ENCODE assay signal across 15 cellular contexts in genomic region chr2:189143930-189144329, GRCh38. TPM values are rescaled to one million over a fixed set of nuclear protein-coding genes. Genes with fewer than 3 reads are reported as not detected.
DNase-seq lines count a peak whose midpoint lies in the region; ATAC-seq and TF ChIP-seq lines count a peak whose summit lies in the region.
"Had no signal": no experiment of that assay in that cellular context is flagged by ENCODE, and none has a peak within 500 bp of the region (broad histone marks: within the 10 kb centered on the region; RNA-seq: fewer than 3 reads in every experiment).

No MANE protein-coding gene starts in this region.

- no peaks in the 10 kb centered on the region for H3K23me2 ChIP-seq in H9 (ENCODE audit: insufficient read length, low read depth, low read length, poor library complexity, severe bottlenecking)

- ATAC-seq in left ventricle myocardium superior, result peak; percentile 73
- no peak for ATAC-seq in right cardiac atrium
- ATAC-seq in left lung, result peak; percentile 66

- H3K27me3 Mint-ChIP-seq in brain (no peaks in the 10 kb centered on the region), H9 (ENCODE audit: low read depth) (no peaks in the 10 kb centered on the region)
- H3K27me3 Mint-ChIP-seq: activated CD8-positive, alpha-beta memory T cell treated with anti-CD3 and anti-CD28 coated beads, Interleukin-2, amount 10 ng/mL, durations not matched to agents 7 days and 5 days had no signal

- no peak overlapping the region for H2BK15ac ChIP-seq in H9 (ENCODE audit: low read depth, low read length)

- no peak overlapping the region for H2BK12ac ChIP-seq in H9 (ENCODE audit: insufficient read length, low read depth, low read length)

- no peak overlapping the region for H2BK120ac ChIP-seq in H9 (ENCODE audit: low read depth, low read length, poor library complexity, severe bottlenecking)

- H3K56ac ChIP-seq in H9 (ENCODE audit: insufficient read length, low read depth, low read length), result no peak overlapping the region

- no peak for TF ChIP-seq CTCF in brain (conservative IDR thresholded peaks at IDR 0.05)
- no peak for TF ChIP-seq CTCF in left lung (IDR thresholded peaks at IDR 0.05)
- TF ChIP-seq CTCF in H9 (conservative IDR thresholded peaks at IDR 0.05), result no peak

- H4K20me1 ChIP-seq in H9 (ENCODE audit: control insufficient read depth, insufficient read depth, insufficient read length), result no peaks in the 10 kb centered on the region

- intact Hi-C loops in left ventricle myocardium superior (cut with micrococcal nuclease) (no loop called here), right cardiac atrium (cut with DNase I) (no loop called here), left lung (cut with DNase I) (no loop called here)

- H3K27ac ChIP-seq in right cardiac atrium (ENCODE audit: low read length) (no peak overlapping the region), left lung (no peak overlapping the region), H9 (ENCODE audit: insufficient read length, low read depth, low read length) (no peak overlapping the region)
- H3K27ac ChIP-seq: lower lobe of right lung had no signal

- H3K27me3 ChIP-seq in right cardiac atrium (ENCODE audit: control insufficient read depth, insufficient read depth), result no peaks in the 10 kb centered on the region
- H3K27me3 ChIP-seq in left lung, result no peaks in the 10 kb centered on the region
- H3K27me3 ChIP-seq in H9 (ENCODE audit: insufficient read depth, low read length), result no peaks in the 10 kb centered on the region

- H4K8ac ChIP-seq in H9 (replicated peaks; ENCODE audit: insufficient read length, low read depth, low read length), result no peak overlapping the region

- H3K4me3 Mint-ChIP-seq in brain (peak overlapping the region in 2 of 5 experiments; percentile 4 to 6), H9 (no peak overlapping the region)
- H3K4me3 Mint-ChIP-seq: activated CD8-positive, alpha-beta memory T cell treated with anti-CD3 and anti-CD28 coated beads, Interleukin-2, amount 10 ng/mL, durations not matched to agents 7 days and 5 days; WTC11 had no signal

- H3K9ac ChIP-seq in H9 (ENCODE audit: extremely low read depth, insufficient read length, low read length), result no peak overlapping the region

- H2AFZ ChIP-seq in H9 (ENCODE audit: low read length), result no peak overlapping the region

- H3K27ac Mint-ChIP-seq in brain (peak overlapping the region; percentile 0 to 73 (median 20)), H9 (peak overlapping the region in 1 of 3 experiments; percentile 9; a peak in 1 of 7 replicates)
- H3K27ac Mint-ChIP-seq: activated CD8-positive, alpha-beta memory T cell treated with anti-CD3 and anti-CD28 coated beads, Interleukin-2, amount 10 ng/mL, durations not matched to agents 7 days and 5 days; WTC11 had no signal

- no peak overlapping the region for H3K4ac ChIP-seq in H9 (ENCODE audit: low read depth, low read length)

- no peak overlapping the region for H2BK5ac ChIP-seq in H9 (ENCODE audit: insufficient read length, low read length)

- no peaks in the 10 kb centered on the region for H3K79me2 ChIP-seq in H9 (ENCODE audit: insufficient read depth, low read length)

- no peaks in the 10 kb centered on the region for H3K4me1 ChIP-seq in right cardiac atrium (ENCODE audit: control insufficient read depth, insufficient read depth, low read length)
- no peaks in the 10 kb centered on the region for H3K4me1 ChIP-seq in left lung
- H3K4me1 ChIP-seq in H9 (ENCODE audit: insufficient read depth, low read length), result no peaks in the 10 kb centered on the region

- no peak overlapping the region for H3K18ac ChIP-seq in H9 (ENCODE audit: insufficient read length, low read depth, low read length)

- H3K4me1 Mint-ChIP-seq in brain (peaks cover 5% of the 10 kb centered on the region), H9 (peaks cover 0 to 4% of the 10 kb centered on the region in 2 experiments; a peak in 1 of 4 replicates)
- H3K4me1 Mint-ChIP-seq: activated CD8-positive, alpha-beta memory T cell treated with anti-CD3 and anti-CD28 coated beads, Interleukin-2, amount 10 ng/mL, durations not matched to agents 7 days and 5 days had no signal

- H3K23ac ChIP-seq in H9 (ENCODE audit: insufficient read length, low read depth, low read length), result no peak overlapping the region

- DNase-seq in left ventricle myocardium superior, result no peak
- DNase-seq in right cardiac atrium, result no peak
- DNase-seq in left lung, result no peak
- DNase-seq in effector CD8-positive, alpha-beta T cell (lab: John Stamatoyannopoulos, UW), result no peak
- DNase-seq in activated CD4-positive, alpha-beta T cell treated with anti-CD3 and anti-CD28 coated beads, Interleukin-2, amount 50 U/mL, for 48 hours, result no peak
- DNase-seq in H9, result no peak
- no peak for DNase-seq in NCI-H1417 (lab: John Stamatoyannopoulos, UW)
- DNase-seq: activated CD8-positive, alpha-beta memory T cell treated with anti-CD3 and anti-CD28 coated beads, Interleukin-2, amount 10 ng/mL, durations not matched to agents 7 days and 5 days; caudate nucleus; H7; lower lobe of right lung; small intestine; stimulated activated naive CD4-positive, alpha-beta T cell treated with Interleukin-2 at 50 U/mL for 16 hours had no signal

- H4K91ac ChIP-seq in H9 (ENCODE audit: insufficient read length, low read depth, low read length), result no peak overlapping the region

- no peak overlapping the region for H2AK5ac ChIP-seq in H9 (ENCODE audit: insufficient read length, low read length)

- no peak overlapping the region for H4K5ac ChIP-seq in H9 (ENCODE audit: insufficient read length, low read depth, low read length)

- H3K36me3 Mint-ChIP-seq in brain (no peaks in the 10 kb centered on the region), H9 (ENCODE audit: insufficient read depth in 1 of 3, low read depth in 3 of 3) (no peaks in the 10 kb centered on the region)
- H3K36me3 Mint-ChIP-seq: activated CD8-positive, alpha-beta memory T cell treated with anti-CD3 and anti-CD28 coated beads, Interleukin-2, amount 10 ng/mL, durations not matched to agents 7 days and 5 days; WTC11 had no signal

- no peak overlapping the region for H3T11ph ChIP-seq in H9 (ENCODE audit: low read length)

- no peak overlapping the region for H2BK20ac ChIP-seq in H9 (ENCODE audit: low read depth, low read length, poor library complexity, severe bottlenecking)

- H3K4me2 ChIP-seq in H9 (ENCODE audit: insufficient read depth, insufficient read length, low read length), result no peak overlapping the region

- H3K9me3 Mint-ChIP-seq in brain (no peaks in the 10 kb centered on the region), H9 (no peaks in the 10 kb centered on the region)
- H3K9me3 Mint-ChIP-seq: WTC11 had no signal

- H3K9me3 ChIP-seq in right cardiac atrium (ENCODE audit: control insufficient read depth, low read length), result no peaks in the 10 kb centered on the region
- H3K9me3 ChIP-seq in left lung, result no peaks in the 10 kb centered on the region
- no peaks in the 10 kb centered on the region for H3K9me3 ChIP-seq in H9 (ENCODE audit: control insufficient read depth, low read depth, low read length)
- H3K9me3 ChIP-seq: lower lobe of right lung had no signal

- WGBS in right cardiac atrium, result 73% methylated on average over 2 of the region's 2 CpGs
- no CpG with 5 or more reads among the region's 2 CpGs for WGBS in H9 (ENCODE audit: extremely low coverage, insufficient read length, low lambda C conversion rate)

- no peak overlapping the region for H3K14ac ChIP-seq in H9 (ENCODE audit: insufficient read depth, low read length)

- no peaks in the 10 kb centered on the region for H3K36me3 ChIP-seq in left lung
- H3K36me3 ChIP-seq: lower lobe of right lung had no signal

- H3K4me3 ChIP-seq in right cardiac atrium (ENCODE audit: low read length) (no peak overlapping the region), left lung (no peak overlapping the region)
- H3K4me3 ChIP-seq: lower lobe of right lung had no signal

- no peaks in the 10 kb centered on the region for H3K79me1 ChIP-seq in H9 (ENCODE audit: insufficient read depth, low read depth, low read length, poor library complexity, severe bottlenecking)

RNA-seq across cellular contexts. Expression of gene COL5A2, which starts 35.6 kb away (rescaled TPM):
- total RNA-seq in left ventricle myocardium superior (8.1 TPM), right cardiac atrium (10 to 100 TPM; 10.2 to 26.6 (median 20.0) TPM), left lung (100 to 1,000 TPM; 122 to 324 TPM), H9 (2021) (10.5 and 13.6 TPM in 2 replicates)
- polyA plus RNA-seq in right cardiac atrium (9.0 TPM), brain (ENCODE audit: insufficient read depth, low read depth, low replicate concordance) (5.1 TPM)

Comparison
In these comparisons a context has a peak if more than half of its experiments do, and no peak if none do; other contexts are left out.
1. ATAC-seq: peak in left ventricle myocardium superior (single experiment) and left lung (single experiment); none in right cardiac atrium (0 of 2).